Comparison of ENCODE assay signal across 32 cellular contexts in the genomic region with DNA sequence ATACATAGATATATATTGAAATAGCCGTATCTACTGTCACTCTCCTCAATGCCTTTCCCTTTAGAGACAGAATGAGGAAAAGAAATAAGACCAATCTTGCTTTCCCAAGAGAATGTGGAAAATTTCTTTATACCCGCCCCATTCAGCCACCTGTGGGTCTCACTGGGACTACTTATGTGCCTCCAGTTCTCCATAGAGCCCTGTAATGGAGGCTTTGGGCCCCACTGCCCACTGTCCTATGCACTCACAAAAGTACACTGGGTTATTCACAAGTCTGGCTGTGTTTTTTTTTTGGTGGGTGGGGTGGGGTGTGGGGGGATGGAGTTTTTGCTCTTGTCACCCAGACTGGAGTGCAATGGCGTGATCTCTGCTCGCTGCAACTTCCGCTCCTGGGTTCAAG.
A peak's percentile ranks its signal among the peaks of the same experiment; 100 is the strongest.
DNase-seq lines count a peak whose midpoint lies in the region; ATAC-seq and TF ChIP-seq lines count a peak whose summit lies in the region.
"Had no signal": no experiment of that assay in that cellular context is flagged by ENCODE, and none has a peak within 500 bp of the region (broad histone marks: within the 10 kb centered on the region; RNA-seq: fewer than 3 reads in every experiment).

No MANE protein-coding gene starts in this region.

- no peak for TF ChIP-seq CTCF in testis (IDR thresholded peaks at IDR 0.05)

- peaks cover 11% of the 10 kb centered on the region for H3K4me1 Mint-ChIP-seq in activated CD4-positive, alpha-beta T cell treated with anti-CD3 and anti-CD28 coated beads, Interleukin-2, amount 10 ng/mL, durations not matched to agents 7 days and 5 days
- peaks cover 3% of the 10 kb centered on the region for H3K4me1 Mint-ChIP-seq in activated naive CD4-positive, alpha-beta T cell treated with anti-CD3 and anti-CD28 coated beads for 36 hours (ENCODE audit: low read depth)
- H3K4me1 Mint-ChIP-seq: B cell, T-cell had no signal

- intact Hi-C loops in activated naive CD4-positive, alpha-beta T cell treated with anti-CD3 and anti-CD28 coated beads for 36 hours (cut with micrococcal nuclease) = loop anchor here (1.0 to 2.0 kb wide), 2 partner anchors 29 to 72 kb away; no protein-coding TSS in a partner anchor
- intact Hi-C loops in testis (cut with DNase I; ENCODE audit: low total_unique reads) = no loop called here

- POLR2A ChIA-PET in activated CD4-positive, alpha-beta T cell treated with anti-CD3 and anti-CD28 coated beads, Interleukin-2, amount 10 ng/mL, durations not matched to agents 7 days and 5 days (lab: Charles Lee) = no interaction called here

- peaks cover 21% of the 10 kb centered on the region for H3K27me3 Mint-ChIP-seq in activated CD4-positive, alpha-beta T cell treated with anti-CD3 and anti-CD28 coated beads, Interleukin-2, amount 10 ng/mL, durations not matched to agents 7 days and 5 days
- H3K27me3 Mint-ChIP-seq in activated naive CD4-positive, alpha-beta T cell treated with anti-CD3 and anti-CD28 coated beads for 36 hours (ENCODE audit: low read depth) = peaks cover 7% of the 10 kb centered on the region

- H3K27me3 ChIP-seq in testis = no peaks in the 10 kb centered on the region

- H3K27ac Mint-ChIP-seq in activated CD4-positive, alpha-beta T cell treated with anti-CD3 and anti-CD28 coated beads, Interleukin-2, amount 10 ng/mL, durations not matched to agents 7 days and 5 days = peak overlapping the region; percentile 41
- H3K27ac Mint-ChIP-seq in activated naive CD4-positive, alpha-beta T cell treated with anti-CD3 and anti-CD28 coated beads for 36 hours = no peak overlapping the region
- H3K27ac Mint-ChIP-seq: B cell; CD8-positive, alpha-beta T cell; T-cell had no signal

- WGBS in testis, 2 donors = 94 to 95% methylated on average over 5 of the region's 5 CpGs

- no peak for DNase-seq in activated CD4-positive, alpha-beta T cell treated with anti-CD3 and anti-CD28 coated beads, Interleukin-2, amount 10 ng/mL, durations not matched to agents 7 days and 5 days
- DNase-seq in activated CD4-positive, alpha-beta T cell treated with anti-CD3 and anti-CD28 coated beads for 48 hours = no peak
- no peak for DNase-seq in activated naive CD4-positive, alpha-beta T cell treated with anti-CD3 and anti-CD28 coated beads for 36 hours
- no peak for DNase-seq in activated gamma-delta T cell treated with Interleukin-2 at 50 U/mL for 16 hours
- DNase-seq in testis = no peak
- DNase-seq: CD8-positive, alpha-beta T cell; DMS 273 treated with DMSO at 0.1 percent for 48 hours; DMS79; EL; GDM1; Karpas-422; NCI-H1092; NCI-H1417 treated with DMSO at 0.1 percent for 48 hours; NCI-H1694 treated with DMSO at 0.1 percent for 48 hours; NCI-H2081; NCI-H2171; NCI-H226; NCI-H510A; NCI-H69; SHP77; T-cell had no signal

- no peak overlapping the region for H3K4me3 Mint-ChIP-seq in activated CD4-positive, alpha-beta T cell treated with anti-CD3 and anti-CD28 coated beads, Interleukin-2, amount 10 ng/mL, durations not matched to agents 7 days and 5 days
- no peak overlapping the region for H3K4me3 Mint-ChIP-seq in activated naive CD4-positive, alpha-beta T cell treated with anti-CD3 and anti-CD28 coated beads for 36 hours
- H3K4me3 Mint-ChIP-seq: B cell; CD8-positive, alpha-beta T cell; T-cell had no signal

- no peaks in the 10 kb centered on the region for H3K9me3 Mint-ChIP-seq in activated CD4-positive, alpha-beta T cell treated with anti-CD3 and anti-CD28 coated beads, Interleukin-2, amount 10 ng/mL, durations not matched to agents 7 days and 5 days
- H3K9me3 Mint-ChIP-seq in activated naive CD4-positive, alpha-beta T cell treated with anti-CD3 and anti-CD28 coated beads for 36 hours = no peaks in the 10 kb centered on the region
- H3K9me3 Mint-ChIP-seq: CD8-positive, alpha-beta T cell; T-cell had no signal

- TF ChIP-seq POLR2A in testis (IDR thresholded peaks at IDR 0.05) = no peak

- no peaks in the 10 kb centered on the region for H3K9me3 ChIP-seq in testis

- no peak overlapping the region for H3K27ac ChIP-seq in testis
- H3K27ac ChIP-seq: 22Rv1, C4-2B, RWPE1 had no signal

- no peaks in the 10 kb centered on the region for H3K36me3 ChIP-seq in testis (ENCODE audit: low read depth, missing control alignments)

- no peaks in the 10 kb centered on the region for H3K36me3 Mint-ChIP-seq in activated CD4-positive, alpha-beta T cell treated with anti-CD3 and anti-CD28 coated beads, Interleukin-2, amount 10 ng/mL, durations not matched to agents 7 days and 5 days (ENCODE audit: low read depth)
- no peaks in the 10 kb centered on the region for H3K36me3 Mint-ChIP-seq in activated naive CD4-positive, alpha-beta T cell treated with anti-CD3 and anti-CD28 coated beads for 36 hours (ENCODE audit: low read depth)
- H3K36me3 Mint-ChIP-seq: CD8-positive, alpha-beta T cell; T-cell had no signal

- CTCF ChIA-PET in activated CD4-positive, alpha-beta T cell treated with anti-CD3 and anti-CD28 coated beads, Interleukin-2, amount 10 ng/mL, durations not matched to agents 7 days and 5 days (lab: Charles Lee) = no interaction called here
- CTCF ChIA-PET in activated naive CD4-positive, alpha-beta T cell treated with anti-CD3 and anti-CD28 coated beads for 36 hours (lab: Charles Lee) = no interaction called here

- H3K4me3 ChIP-seq in testis = no peak overlapping the region
- H3K4me3 ChIP-seq: GM12878 had no signal

- peak; percentile 19 for ATAC-seq in GM18909 (IDR thresholded peaks at IDR 0.05; ENCODE audit: poor library complexity, unreplicated experiment)
- peak; percentile 17 for ATAC-seq in GM21423 (IDR thresholded peaks at IDR 0.05; ENCODE audit: unreplicated experiment)
- ATAC-seq in HG03342 (IDR thresholded peaks at IDR 0.05; ENCODE audit: unreplicated experiment) = peak; percentile 28
- ATAC-seq: CD8-positive, alpha-beta T cell; HCT116; HepG2; Panc1; T-cell had no signal

- H3K4me1 ChIP-seq in testis = no peaks in the 10 kb centered on the region
